8 cellular contexts compared by ENCODE assay signal in the genomic region with DNA sequence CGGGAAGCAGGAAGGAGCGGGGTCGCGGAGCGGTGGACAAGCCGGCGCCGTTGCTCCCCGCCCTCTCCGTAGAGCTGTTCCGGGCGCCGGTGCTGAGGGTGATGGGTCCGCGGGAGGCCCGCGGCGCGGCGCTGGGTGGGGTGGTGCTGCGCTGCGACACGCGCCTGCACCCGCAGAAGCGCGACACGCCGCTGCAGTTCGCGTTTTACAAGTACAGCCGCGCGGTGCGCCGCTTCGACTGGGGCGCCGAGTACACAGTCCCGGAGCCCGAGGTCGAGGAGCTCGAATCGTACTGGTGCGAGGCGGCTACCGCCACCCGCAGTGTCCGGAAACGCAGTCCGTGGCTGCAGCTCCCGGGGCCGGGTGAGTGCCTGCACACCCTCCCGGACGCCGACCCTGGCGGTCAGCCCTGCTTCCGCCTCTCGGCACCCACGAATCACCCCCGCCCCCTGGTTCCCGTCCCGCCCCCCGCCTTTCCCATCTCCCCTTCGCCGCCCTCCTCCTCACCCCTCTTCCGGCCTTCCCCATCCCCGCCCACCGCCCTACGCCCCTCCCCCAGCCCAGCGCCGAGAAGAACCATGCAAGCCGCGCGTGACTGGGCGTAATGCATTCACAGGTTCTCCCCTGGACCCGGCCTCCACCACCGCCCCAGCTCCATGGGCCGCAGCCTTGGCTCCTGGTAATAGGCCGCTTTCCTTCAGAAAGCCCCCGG. TPM values are rescaled to one million over a fixed set of nuclear protein-coding genes. Genes with fewer than 3 reads are reported as not detected.
DNase-seq lines count a peak whose midpoint lies in the region; ATAC-seq and TF ChIP-seq lines count a peak whose summit lies in the region.

No MANE protein-coding gene starts in this region.

- no peaks in the 10 kb centered on the region for H3K9me3 Mint-ChIP-seq in activated naive CD8-positive, alpha-beta T cell treated with anti-CD3 and anti-CD28 coated beads, Interleukin-2, amount 50 U/mL, for 24 hours

- no peak overlapping the region for H3K27ac Mint-ChIP-seq in activated naive CD8-positive, alpha-beta T cell treated with anti-CD3 and anti-CD28 coated beads, Interleukin-2, amount 50 U/mL, for 24 hours

- no peaks in the 10 kb centered on the region for H3K79me2 ChIP-seq in parathyroid adenoma

- H3K9me3 ChIP-seq in parathyroid adenoma (ENCODE audit: control insufficient read depth, low read length) (no peaks in the 10 kb centered on the region), upper lobe of right lung (no peaks in the 10 kb centered on the region)

- no peak for TF ChIP-seq CTCF in parathyroid adenoma (IDR thresholded peaks at IDR 0.05)
- no peak for TF ChIP-seq CTCF in upper lobe of right lung (IDR thresholded peaks at IDR 0.05)

- peaks cover 32% of the 10 kb centered on the region for H3K27me3 Mint-ChIP-seq in activated naive CD8-positive, alpha-beta T cell treated with anti-CD3 and anti-CD28 coated beads, Interleukin-2, amount 50 U/mL, for 24 hours

- intact Hi-C loops in cardiac septum (cut with DNase I) (loop anchor here (2.0 to 5.0 kb wide), 2 partner anchors 38 to 529 kb away; a partner anchor contains a TSS), upper lobe of right lung (cut with DNase I) (no loop called here)

- no peaks in the 10 kb centered on the region for H3K36me3 Mint-ChIP-seq in activated naive CD8-positive, alpha-beta T cell treated with anti-CD3 and anti-CD28 coated beads, Interleukin-2, amount 50 U/mL, for 24 hours (ENCODE audit: low read depth)

- H3K27me3 ChIP-seq in parathyroid adenoma (ENCODE audit: control insufficient read depth, insufficient read depth, low read length) (no peaks in the 10 kb centered on the region), upper lobe of right lung (no peaks in the 10 kb centered on the region)

- peaks cover 66% of the 10 kb centered on the region for H3K4me1 Mint-ChIP-seq in activated naive CD8-positive, alpha-beta T cell treated with anti-CD3 and anti-CD28 coated beads, Interleukin-2, amount 50 U/mL, for 24 hours

- peak overlapping the region; percentile 89 for H3K4me2 ChIP-seq in parathyroid adenoma (ENCODE audit: low read length)

- no peak for TF ChIP-seq RAD21 in Ishikawa (IDR thresholded peaks at IDR 0.05; ENCODE audit: low read depth)

- H3K27ac ChIP-seq in parathyroid adenoma (peak overlapping the region; percentile 79), upper lobe of right lung (peak overlapping the region; percentile 90)

- H3K9ac ChIP-seq in parathyroid adenoma = no peak overlapping the region

- H3K4me3 ChIP-seq in parathyroid adenoma (ENCODE audit: low read depth, low read length) = peak overlapping the region; percentile 76
- H3K4me3 ChIP-seq in upper lobe of right lung = peak overlapping the region; percentile 87

- no peaks in the 10 kb centered on the region for H3K36me3 ChIP-seq in parathyroid adenoma (ENCODE audit: control insufficient read depth, insufficient read depth, low read length)
- no peaks in the 10 kb centered on the region for H3K36me3 ChIP-seq in upper lobe of right lung

- no peak for TF ChIP-seq EP300 in Ishikawa (IDR thresholded peaks at IDR 0.05; ENCODE audit: borderline replicate concordance)

- DNase-seq in DMS79 (lab: John Stamatoyannopoulos, UW) (peak; percentile 14), cardiac septum (ENCODE audit: low spot score) (peak; percentile 90), upper lobe of right lung (peak; percentile 94)
- peak; percentile 73 for DNase-seq in activated naive CD8-positive, alpha-beta T cell treated with anti-CD3 and anti-CD28 coated beads, Interleukin-2, amount 50 U/mL, for 24 hours

- ATAC-seq in GM21528 (IDR thresholded peaks at IDR 0.05; ENCODE audit: low FRiP score, unreplicated experiment) (peak; percentile 58), SK-N-SH treated with all-trans-retinoic acid at 6 μM for 48 hours (peak; percentile 78), upper lobe of right lung (peak; percentile 91)
- peak; percentile 35 for ATAC-seq in activated naive CD8-positive, alpha-beta T cell treated with anti-CD3 and anti-CD28 coated beads, Interleukin-2, amount 50 U/mL, for 24 hours

- peak overlapping the region; percentile 89 for H2AFZ ChIP-seq in parathyroid adenoma

- peak overlapping the region; percentile 83 for H3K4me3 Mint-ChIP-seq in activated naive CD8-positive, alpha-beta T cell treated with anti-CD3 and anti-CD28 coated beads, Interleukin-2, amount 50 U/mL, for 24 hours

- H3K4me1 ChIP-seq in parathyroid adenoma (no peaks in the 10 kb centered on the region), upper lobe of right lung (peaks cover 5% of the 10 kb centered on the region)

TF ChIP-seq in Ishikawa, 13 proteins besides CTCF, POLR2A, EP300 and RAD21 (continues in another document):
- no peak; the same call in 1 of the 2 replicates for TF ChIP-seq YY1 (IDR thresholded peaks at IDR 0.05; ENCODE audit: low read depth)
- no peak for TF ChIP-seq EGR1 (IDR thresholded peaks at IDR 0.05)
- TF ChIP-seq TAF1 (IDR thresholded peaks at IDR 0.05; ENCODE audit: low read depth) = peak; percentile 58
- TF ChIP-seq, protein P1, sequence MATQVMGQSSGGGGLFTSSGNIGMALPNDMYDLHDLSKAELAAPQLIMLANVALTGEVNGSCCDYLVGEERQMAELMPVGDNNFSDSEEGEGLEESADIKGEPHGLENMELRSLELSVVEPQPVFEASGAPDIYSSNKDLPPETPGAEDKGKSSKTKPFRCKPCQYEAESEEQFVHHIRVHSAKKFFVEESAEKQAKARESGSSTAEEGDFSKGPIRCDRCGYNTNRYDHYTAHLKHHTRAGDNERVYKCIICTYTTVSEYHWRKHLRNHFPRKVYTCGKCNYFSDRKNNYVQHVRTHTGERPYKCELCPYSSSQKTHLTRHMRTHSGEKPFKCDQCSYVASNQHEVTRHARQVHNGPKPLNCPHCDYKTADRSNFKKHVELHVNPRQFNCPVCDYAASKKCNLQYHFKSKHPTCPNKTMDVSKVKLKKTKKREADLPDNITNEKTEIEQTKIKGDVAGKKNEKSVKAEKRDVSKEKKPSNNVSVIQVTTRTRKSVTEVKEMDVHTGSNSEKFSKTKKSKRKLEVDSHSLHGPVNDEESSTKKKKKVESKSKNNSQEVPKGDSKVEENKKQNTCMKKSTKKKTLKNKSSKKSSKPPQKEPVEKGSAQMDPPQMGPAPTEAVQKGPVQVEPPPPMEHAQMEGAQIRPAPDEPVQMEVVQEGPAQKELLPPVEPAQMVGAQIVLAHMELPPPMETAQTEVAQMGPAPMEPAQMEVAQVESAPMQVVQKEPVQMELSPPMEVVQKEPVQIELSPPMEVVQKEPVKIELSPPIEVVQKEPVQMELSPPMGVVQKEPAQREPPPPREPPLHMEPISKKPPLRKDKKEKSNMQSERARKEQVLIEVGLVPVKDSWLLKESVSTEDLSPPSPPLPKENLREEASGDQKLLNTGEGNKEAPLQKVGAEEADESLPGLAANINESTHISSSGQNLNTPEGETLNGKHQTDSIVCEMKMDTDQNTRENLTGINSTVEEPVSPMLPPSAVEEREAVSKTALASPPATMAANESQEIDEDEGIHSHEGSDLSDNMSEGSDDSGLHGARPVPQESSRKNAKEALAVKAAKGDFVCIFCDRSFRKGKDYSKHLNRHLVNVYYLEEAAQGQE (IDR thresholded peaks at IDR 0.05; ENCODE audit: low read depth) = peak; percentile 58
- TF ChIP-seq, protein P2, sequence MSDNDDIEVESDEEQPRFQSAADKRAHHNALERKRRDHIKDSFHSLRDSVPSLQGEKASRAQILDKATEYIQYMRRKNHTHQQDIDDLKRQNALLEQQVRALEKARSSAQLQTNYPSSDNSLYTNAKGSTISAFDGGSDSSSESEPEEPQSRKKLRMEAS (IDR thresholded peaks at IDR 0.05) = peak; percentile 28
- no peak for TF ChIP-seq CEBPB (IDR thresholded peaks at IDR 0.05)

TF ChIP-seq in SK-N-SH treated with all-trans-retinoic acid at 6 μM for 48 hours, 23 proteins besides CTCF, POLR2A, EP300 and RAD21 (continues in another document):
- TF ChIP-seq, protein P3, sequence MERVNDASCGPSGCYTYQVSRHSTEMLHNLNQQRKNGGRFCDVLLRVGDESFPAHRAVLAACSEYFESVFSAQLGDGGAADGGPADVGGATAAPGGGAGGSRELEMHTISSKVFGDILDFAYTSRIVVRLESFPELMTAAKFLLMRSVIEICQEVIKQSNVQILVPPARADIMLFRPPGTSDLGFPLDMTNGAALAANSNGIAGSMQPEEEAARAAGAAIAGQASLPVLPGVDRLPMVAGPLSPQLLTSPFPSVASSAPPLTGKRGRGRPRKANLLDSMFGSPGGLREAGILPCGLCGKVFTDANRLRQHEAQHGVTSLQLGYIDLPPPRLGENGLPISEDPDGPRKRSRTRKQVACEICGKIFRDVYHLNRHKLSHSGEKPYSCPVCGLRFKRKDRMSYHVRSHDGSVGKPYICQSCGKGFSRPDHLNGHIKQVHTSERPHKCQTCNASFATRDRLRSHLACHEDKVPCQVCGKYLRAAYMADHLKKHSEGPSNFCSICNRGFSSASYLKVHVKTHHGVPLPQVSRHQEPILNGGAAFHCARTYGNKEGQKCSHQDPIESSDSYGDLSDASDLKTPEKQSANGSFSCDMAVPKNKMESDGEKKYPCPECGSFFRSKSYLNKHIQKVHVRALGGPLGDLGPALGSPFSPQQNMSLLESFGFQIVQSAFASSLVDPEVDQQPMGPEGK (CRISPR knock-in tag; IDR thresholded peaks at IDR 0.05; ENCODE audit: borderline replicate concordance) = no peak
- no peak for TF ChIP-seq SNAI2 (CRISPR knock-in tag; IDR thresholded peaks at IDR 0.05)
- no peak for TF ChIP-seq RARB (CRISPR knock-in tag; IDR thresholded peaks at IDR 0.05)
- no peak for TF ChIP-seq OSR1 (CRISPR knock-in tag; IDR thresholded peaks at IDR 0.05)
- TF ChIP-seq, protein P4, sequence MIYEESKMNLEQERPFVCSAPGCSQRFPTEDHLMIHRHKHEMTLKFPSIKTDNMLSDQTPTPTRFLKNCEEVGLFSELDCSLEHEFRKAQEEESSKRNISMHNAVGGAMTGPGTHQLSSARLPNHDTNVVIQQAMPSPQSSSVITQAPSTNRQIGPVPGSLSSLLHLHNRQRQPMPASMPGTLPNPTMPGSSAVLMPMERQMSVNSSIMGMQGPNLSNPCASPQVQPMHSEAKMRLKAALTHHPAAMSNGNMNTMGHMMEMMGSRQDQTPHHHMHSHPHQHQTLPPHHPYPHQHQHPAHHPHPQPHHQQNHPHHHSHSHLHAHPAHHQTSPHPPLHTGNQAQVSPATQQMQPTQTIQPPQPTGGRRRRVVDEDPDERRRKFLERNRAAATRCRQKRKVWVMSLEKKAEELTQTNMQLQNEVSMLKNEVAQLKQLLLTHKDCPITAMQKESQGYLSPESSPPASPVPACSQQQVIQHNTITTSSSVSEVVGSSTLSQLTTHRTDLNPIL (CRISPR knock-in tag; IDR thresholded peaks at IDR 0.05; ENCODE audit: low read depth) = no peak
- no peak for TF ChIP-seq ZC3H10 (CRISPR knock-in tag; IDR thresholded peaks at IDR 0.05)
- no peak for TF ChIP-seq ZNF565 (CRISPR knock-in tag; conservative IDR thresholded peaks at IDR 0.05; ENCODE audit: low read depth)
- no peak for TF ChIP-seq ZNF8 (CRISPR knock-in tag; IDR thresholded peaks at IDR 0.05)

RNA-seq across cellular contexts. Expression of a gene that starts 5.4 kb away (rescaled TPM):
- total RNA-seq in cardiac septum (0.38 TPM), upper lobe of right lung (2.0 TPM)

RNA-seq across cellular contexts. Expression of a gene that starts 19.8 kb away (rescaled TPM):
- total RNA-seq in cardiac septum (0.40 TPM), upper lobe of right lung (0.32 TPM)

RNA-seq across cellular contexts. Expression of a gene that starts 22.8 kb away (rescaled TPM):
- 8.2 TPM for total RNA-seq in cardiac septum
- 19.3 TPM for total RNA-seq in upper lobe of right lung

RNA-seq across cellular contexts. Expression of a gene that starts 39.3 kb away (rescaled TPM):
- total RNA-seq in cardiac septum = 14.9 TPM
- total RNA-seq in upper lobe of right lung = 32.0 TPM

Comparison
In these comparisons a context has a peak if more than half of its experiments do, and no peak if none do; other contexts are left out.
1. Peak in every context shown above with its lines: DNase-seq, ATAC-seq, H3K4me3 ChIP-seq and H3K27ac ChIP-seq.
2. DNase-seq: peak in every context shown above with its lines; median percentile 94 in upper lobe of right lung; 90 in cardiac septum; 73 in activated naive CD8-positive, alpha-beta T cell treated with anti-CD3 and anti-CD28 coated beads, Interleukin-2, amount 50 U/mL, for 24 hours; 14 in DMS79.
3. ATAC-seq: peak in every context shown above with its lines; median percentile 91 in upper lobe of right lung; 78 in SK-N-SH treated with all-trans-retinoic acid at 6 μM for 48 hours; 58 in GM21528; 35 in activated naive CD8-positive, alpha-beta T cell treated with anti-CD3 and anti-CD28 coated beads, Interleukin-2, amount 50 U/mL, for 24 hours.